8 cellular contexts compared by ENCODE assay signal in genomic region chr15:47196057-47196456, GRCh38.
DNase-seq lines count a peak whose midpoint lies in the region; ATAC-seq and TF ChIP-seq lines count a peak whose summit lies in the region.

No MANE protein-coding gene starts in this region.

- CTCF ChIA-PET in PC-3 (lab: Charles Lee), result interaction anchor here (0.6 to 1.6 kb wide), 13 partner anchors 8 to 1089 kb away, joined by 3 to 29 read pairs (median 5); no protein-coding TSS in a partner anchor

- ATAC-seq in PC-3 (peak; percentile 97), left cardiac atrium (peak; percentile 98 to 99), psoas muscle (peak; percentile 97 to 100 (median 98)), GM19328 (IDR thresholded peaks at IDR 0.05; ENCODE audit: unreplicated experiment) (no peak)
- peak; percentile 63 for ATAC-seq in activated naive CD8-positive, alpha-beta T cell treated with anti-CD3 and anti-CD28 coated beads, Interleukin-2, amount 50 U/mL, for 24 hours

- no peaks in the 10 kb centered on the region for H3K36me3 ChIP-seq in PC-3 (ENCODE audit: low read depth, low read length)
- no peaks in the 10 kb centered on the region for H3K36me3 ChIP-seq in psoas muscle (ENCODE audit: insufficient read depth in 1 of 2, low read depth in 1 of 2)

- DNase-seq in GDM1 (lab: John Stamatoyannopoulos, UW) (peak; percentile 44), H4 (ENCODE audit: low spot score) (peak; percentile 91), LNCaP clone FGC (ENCODE audit: low read depth) (peak; percentile 83), PC-3 (peak; percentile 80), left cardiac atrium (peak; percentile 83), psoas muscle (peak; percentile 80 to 86)
- peak; percentile 38 for DNase-seq in activated naive CD8-positive, alpha-beta T cell treated with anti-CD3 and anti-CD28 coated beads, Interleukin-2, amount 50 U/mL, for 24 hours

- no peaks in the 10 kb centered on the region for H3K4me1 Mint-ChIP-seq in activated naive CD8-positive, alpha-beta T cell treated with anti-CD3 and anti-CD28 coated beads, Interleukin-2, amount 50 U/mL, for 24 hours

- peaks cover 11% of the 10 kb centered on the region for H3K27me3 Mint-ChIP-seq in activated naive CD8-positive, alpha-beta T cell treated with anti-CD3 and anti-CD28 coated beads, Interleukin-2, amount 50 U/mL, for 24 hours

- no peak overlapping the region for H3K9ac ChIP-seq in PC-3 (ENCODE audit: low read length)

- H3K4me1 ChIP-seq in PC-3 (ENCODE audit: insufficient read depth, low read length), result no peaks in the 10 kb centered on the region
- no peaks in the 10 kb centered on the region for H3K4me1 ChIP-seq in psoas muscle

- H3K36me3 Mint-ChIP-seq in activated naive CD8-positive, alpha-beta T cell treated with anti-CD3 and anti-CD28 coated beads, Interleukin-2, amount 50 U/mL, for 24 hours (ENCODE audit: low read depth), result no peaks in the 10 kb centered on the region

- no peak overlapping the region for H3K27ac Mint-ChIP-seq in activated naive CD8-positive, alpha-beta T cell treated with anti-CD3 and anti-CD28 coated beads, Interleukin-2, amount 50 U/mL, for 24 hours

- H3K4me3 ChIP-seq in LNCaP clone FGC (ENCODE audit: low read depth, low read length), result no peak overlapping the region
- H3K4me3 ChIP-seq in PC-3 (ENCODE audit: low read length), result no peak overlapping the region
- no peak overlapping the region for H3K4me3 ChIP-seq in psoas muscle

- POLR2A ChIA-PET in PC-3 (lab: Charles Lee; ENCODE audit: unreplicated experiment), result interaction anchor here (0.7 kb wide), 1 partner anchor 499 kb away, joined by 4 read pairs; no protein-coding TSS in a partner anchor

- BruUV-seq in PC-3 (replicated peaks; lab: Mats Ljungman, UMichigan), result no TSS peak

- WGBS in psoas muscle, 3 donors, result 0% methylated on average over 4 of the region's 4 CpGs

- no peak overlapping the region for H3K4me2 ChIP-seq in PC-3 (ENCODE audit: low read length)

- H3F3A ChIP-seq in PC-3 (ENCODE audit: low read length, unreplicated experiment), result no peaks in the 10 kb centered on the region

- H3K9me2 ChIP-seq in PC-3 (replicated peaks; ENCODE audit: low read length), result no peaks in the 10 kb centered on the region

- H3K9me3 ChIP-seq in PC-3 (ENCODE audit: low read length) (no peaks in the 10 kb centered on the region), psoas muscle (no peaks in the 10 kb centered on the region)

- TF ChIP-seq CTCF in LNCaP clone FGC (IDR thresholded peaks at IDR 0.05; ENCODE audit: control insufficient read depth, extremely low read depth, insufficient read depth), result peak; percentile 98
- peak; percentile 73 for TF ChIP-seq CTCF in PC-3 (conservative IDR thresholded peaks at IDR 0.05; ENCODE audit: low read depth, low read length)
- TF ChIP-seq CTCF in psoas muscle (IDR thresholded peaks at IDR 0.05), result peak; percentile 85

- H3K27me3 ChIP-seq in PC-3 (ENCODE audit: low read length) (no peaks in the 10 kb centered on the region), psoas muscle (ENCODE audit: insufficient read depth in 3 of 3, low read length in 2 of 3) (no peaks in the 10 kb centered on the region)

- no peaks in the 10 kb centered on the region for H3K9me3 Mint-ChIP-seq in activated naive CD8-positive, alpha-beta T cell treated with anti-CD3 and anti-CD28 coated beads, Interleukin-2, amount 50 U/mL, for 24 hours

- H2AFZ ChIP-seq in PC-3 (ENCODE audit: low read length), result no peak overlapping the region

- intact Hi-C loops in PC-3 (cut with micrococcal nuclease) (loop anchor here (1.0 to 5.0 kb wide), 6 partner anchors 241 to 1091 kb away; partner anchors contain the start of gene SEMA6D), left cardiac atrium (cut with DNase I) (loop anchor here (2.0 to 10.0 kb wide), 6 partner anchors 209 to 1091 kb away; no protein-coding TSS in a partner anchor), psoas muscle (cut with DNase I) (loop anchor here in 1 of 2 donors (5.0 to 10.0 kb wide), 5 partner anchors 279 to 1159 kb away; partner anchors contain the start of gene SEMA6D)

- H3K27ac ChIP-seq in PC-3 (ENCODE audit: low read length) (no peak overlapping the region), psoas muscle (no peak overlapping the region)

- no peak overlapping the region for H3K4me3 Mint-ChIP-seq in activated naive CD8-positive, alpha-beta T cell treated with anti-CD3 and anti-CD28 coated beads, Interleukin-2, amount 50 U/mL, for 24 hours

- H3K79me2 ChIP-seq in PC-3 (ENCODE audit: low read length), result no peaks in the 10 kb centered on the region

- no peaks in the 10 kb centered on the region for H4K20me1 ChIP-seq in PC-3 (ENCODE audit: low read length)

Comparison
In these comparisons a context has a peak if more than half of its experiments do, and no peak if none do; other contexts are left out.
1. DNase-seq: peak in every context shown above with its lines; median percentile 91 in H4; 83 in LNCaP clone FGC; 83 in left cardiac atrium; 83 in psoas muscle; 80 in PC-3; 44 in GDM1; 38 in activated naive CD8-positive, alpha-beta T cell treated with anti-CD3 and anti-CD28 coated beads, Interleukin-2, amount 50 U/mL, for 24 hours.